Comparison of ENCODE assay signal across 11 cellular contexts in the genomic region with DNA sequence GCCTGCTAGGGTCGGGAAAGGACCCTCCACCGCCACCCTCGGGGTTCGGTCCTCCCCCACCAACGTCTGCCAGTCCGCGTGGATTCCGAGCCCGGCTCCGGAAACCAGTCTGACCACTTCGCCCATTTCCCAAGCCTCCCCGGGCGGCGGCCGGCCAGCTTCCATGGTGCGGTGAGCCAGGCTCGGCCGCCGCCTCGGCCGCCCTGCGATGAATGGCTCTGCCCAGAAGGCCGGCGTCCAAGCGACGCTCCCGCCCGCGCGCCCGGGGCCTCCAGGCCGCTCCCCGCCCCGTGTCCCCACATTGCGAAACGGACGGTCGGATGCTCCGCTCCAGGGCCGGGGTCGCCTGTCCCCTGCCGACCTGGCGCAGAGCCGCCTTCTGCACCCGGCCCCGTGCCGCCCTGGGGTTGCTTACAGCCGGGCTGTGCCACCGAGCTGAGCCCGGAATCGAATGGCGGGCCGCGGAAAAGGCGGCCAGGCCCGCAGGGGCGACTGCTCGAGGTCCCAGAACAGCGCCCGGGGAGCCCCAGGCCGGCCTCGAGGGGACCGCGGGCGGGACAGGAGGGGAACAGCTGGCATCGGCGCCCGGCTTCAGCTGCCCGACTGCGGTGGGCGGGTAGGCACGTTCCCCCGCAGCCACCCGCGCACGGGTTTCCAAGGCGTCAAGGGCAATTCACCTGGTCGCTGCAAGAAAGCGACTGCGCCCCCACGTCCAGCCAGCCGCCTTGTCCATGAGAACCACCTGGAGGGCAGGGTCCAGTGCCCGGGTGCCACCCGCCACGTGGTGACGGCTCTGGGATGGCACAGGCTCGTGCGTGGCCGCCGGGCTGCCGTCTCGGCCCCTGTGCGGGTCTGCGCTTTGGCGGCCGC. TPM values are rescaled to one million over a fixed set of nuclear protein-coding genes. Genes with fewer than 3 reads are reported as not detected.
A peak's percentile ranks its signal among the peaks of the same experiment; 100 is the strongest.
DNase-seq lines count a peak whose midpoint lies in the region; ATAC-seq and TF ChIP-seq lines count a peak whose summit lies in the region.
"Had no signal": no experiment of that assay in that cellular context is flagged by ENCODE, and none has a peak within 500 bp of the region (broad histone marks: within the 10 kb centered on the region; RNA-seq: fewer than 3 reads in every experiment).

No MANE protein-coding gene starts in this region.

- no peak overlapping the region for H3K27ac ChIP-seq in Peyer's patch
- no peak overlapping the region for H3K27ac ChIP-seq in CD8-positive, alpha-beta memory T cell (ENCODE audit: low read depth, low read length)

- peak; percentile 20 to 22 for ATAC-seq in naive B cell (ENCODE audit: low read depth in 2 of 2)
- ATAC-seq in GM21717 (IDR thresholded peaks at IDR 0.05; ENCODE audit: unreplicated experiment): no peak
- ATAC-seq: natural killer cell treated with Interleukin-12 subunit alpha and Interleukin-12 subunit beta and Interleukin-15 and Interleukin-18, amount 100 ng/mL, for 72 hours had no signal

- H3K36me3 ChIP-seq in Peyer's patch: no peaks in the 10 kb centered on the region
- no peaks in the 10 kb centered on the region for H3K36me3 ChIP-seq in CD8-positive, alpha-beta memory T cell (ENCODE audit: insufficient read depth, low read length)

- H3K4me1 Mint-ChIP-seq in naive B cell: peaks cover 10 to 22% (median 15%) of the 10 kb centered on the region in 3 donors
- H3K4me1 Mint-ChIP-seq in CD8-positive, alpha-beta memory T cell: peaks cover 24 to 31% (median 25%) of the 10 kb centered on the region in 3 donors

- H3K9me3 ChIP-seq in Peyer's patch: no peaks in the 10 kb centered on the region
- H3K9me3 ChIP-seq in CD8-positive, alpha-beta memory T cell (ENCODE audit: low read length): no peaks in the 10 kb centered on the region

- no peak overlapping the region for H3K27ac Mint-ChIP-seq in naive B cell
- H3K27ac Mint-ChIP-seq in CD8-positive, alpha-beta memory T cell: no peak overlapping the region
- H3K27ac Mint-ChIP-seq: natural killer cell treated with Interleukin-12 subunit alpha and Interleukin-12 subunit beta and Interleukin-15 and Interleukin-18, amount 100 ng/mL, for 72 hours had no signal

- CTCF ChIA-PET in CD8-positive, alpha-beta memory T cell (lab: Charles Lee): interaction anchor here (1.3 kb wide), 1 partner anchor 21 kb away, joined by 3 read pairs; no protein-coding TSS in a partner anchor

- TF ChIP-seq CTCF in Peyer's patch (IDR thresholded peaks at IDR 0.05) (no peak), fibroblast of pulmonary artery (IDR thresholded peaks at IDR 0.05; ENCODE audit: low read length, missing control alignments) (no peak)

- H3K4me3 Mint-ChIP-seq in naive B cell: peak overlapping the region in 1 of 8 donors; percentile 74
- no peak overlapping the region for H3K4me3 Mint-ChIP-seq in CD8-positive, alpha-beta memory T cell

- peaks cover 0 to 60% of the 10 kb centered on the region in 2 donors for H3K27me3 ChIP-seq in Peyer's patch
- H3K27me3 ChIP-seq in CD8-positive, alpha-beta memory T cell (ENCODE audit: insufficient read depth, low read length, poor library complexity, severe bottlenecking): peaks cover 48% of the 10 kb centered on the region

- peaks cover 50 to 60% (median 59%) of the 10 kb centered on the region in 3 donors for H3K27me3 Mint-ChIP-seq in naive B cell
- H3K27me3 Mint-ChIP-seq in CD8-positive, alpha-beta memory T cell: peaks cover 36 to 40% of the 10 kb centered on the region in 2 donors

- peak; percentile 56 for DNase-seq in AG08395 (ENCODE audit: low spot score)
- DNase-seq in Peyer's patch: peak in 1 of 3 donors; percentile 64
- DNase-seq in fibroblast of pulmonary artery (ENCODE audit: low read depth): peak; percentile 32
- DNase-seq in naive B cell: no peak
- DNase-seq in NCI-H526 (lab: John Stamatoyannopoulos, UW): no peak
- DNase-seq in CD8-positive, alpha-beta memory T cell: no peak
- no peak for DNase-seq in amniotic stem cell (lab: John Stamatoyannopoulos, UW)
- DNase-seq: AML-193, NCI-H446 had no signal

- H3K36me3 Mint-ChIP-seq in naive B cell: peaks cover 0 to 5% of the 10 kb centered on the region in 2 donors
- no peaks in the 10 kb centered on the region for H3K36me3 Mint-ChIP-seq in CD8-positive, alpha-beta memory T cell
- H3K36me3 Mint-ChIP-seq: natural killer cell treated with Interleukin-12 subunit alpha and Interleukin-12 subunit beta and Interleukin-15 and Interleukin-18, amount 100 ng/mL, for 72 hours had no signal

- TF ChIP-seq POLR2A in Peyer's patch (IDR thresholded peaks at IDR 0.05): no peak

- peaks cover 0 to 5% (median 0%) of the 10 kb centered on the region in 7 donors for H3K9me3 Mint-ChIP-seq in naive B cell
- H3K9me3 Mint-ChIP-seq in CD8-positive, alpha-beta memory T cell: no peaks in the 10 kb centered on the region
- H3K9me3 Mint-ChIP-seq: natural killer cell treated with Interleukin-12 subunit alpha and Interleukin-12 subunit beta and Interleukin-15 and Interleukin-18, amount 100 ng/mL, for 72 hours had no signal

- H3K4me1 ChIP-seq in Peyer's patch: peaks cover 16 to 55% (median 46%) of the 10 kb centered on the region in 4 donors
- peaks cover 34% of the 10 kb centered on the region for H3K4me1 ChIP-seq in CD8-positive, alpha-beta memory T cell (ENCODE audit: insufficient read depth, low read length)

- H3K4me3 ChIP-seq in Peyer's patch: peak overlapping the region in 3 of 4 donors; percentile 22 to 50 (median 33)
- H3K4me3 ChIP-seq in fibroblast of pulmonary artery (replicated peaks; ENCODE audit: low read depth, low read length): no peak overlapping the region
- no peak overlapping the region for H3K4me3 ChIP-seq in CD8-positive, alpha-beta memory T cell (ENCODE audit: low read length)

- POLR2A ChIA-PET in CD8-positive, alpha-beta memory T cell (lab: Charles Lee): no interaction called here

RNA-seq across cellular contexts. Expression of gene CBX8, which starts 18.3 kb away (rescaled TPM):
- 10 to 100 TPM in 1 of 4 donors, 1 to 10 TPM in 3; 2.5 to 14.9 (median 3.5) TPM for total RNA-seq in Peyer's patch
- 1 to 10 TPM in 1 of 6 donors, under 1 TPM in 4, not detected in 1; 0.16 to 1.3 (median 0.58) TPM for polyA plus RNA-seq in naive B cell (ENCODE audit: low read depth in 6 of 6)
- total RNA-seq in CD8-positive, alpha-beta memory T cell: 1 to 10 TPM; 1.9 to 2.2 TPM
- polyA plus RNA-seq in CD8-positive, alpha-beta memory T cell: 0.91 TPM

RNA-seq across cellular contexts. Expression of gene CBX4, which starts 24.0 kb away (rescaled TPM):
- total RNA-seq in Peyer's patch: 10 to 100 TPM in 2 of 4 donors, 1 to 10 TPM in 2; 4.9 to 19.0 (median 12.3) TPM
- 10 to 100 TPM in 2 of 6 donors, 1 to 10 TPM in 4; 3.3 to 17.1 (median 9.6) TPM for polyA plus RNA-seq in naive B cell (ENCODE audit: low read depth in 6 of 6)
- 10 to 100 TPM in 1 of 2 experiments, 1 to 10 TPM in 1; 9.8 to 12.2 TPM for total RNA-seq in CD8-positive, alpha-beta memory T cell
- 12.1 TPM for polyA plus RNA-seq in CD8-positive, alpha-beta memory T cell

RNA-seq across cellular contexts. Expression of gene CBX2, which starts 37.3 kb away (rescaled TPM):
- under 1 TPM; 0.18 to 0.85 (median 0.81) TPM for total RNA-seq in Peyer's patch
- under 1 TPM in 1 of 6 donors, not detected in 5; 0.09 TPM for polyA plus RNA-seq in naive B cell (ENCODE audit: low read depth in 6 of 6)
- total RNA-seq in CD8-positive, alpha-beta memory T cell: 1 to 10 TPM; 2.0 to 2.2 TPM
- polyA plus RNA-seq in CD8-positive, alpha-beta memory T cell: 0.10 TPM

Comparison
In these comparisons a context has a peak if more than half of its experiments do, and no peak if none do; other contexts are left out.
1. DNase-seq: peak in AG08395 (single experiment) and fibroblast of pulmonary artery (single experiment); none in naive B cell (single experiment), NCI-H526 (0 of 2), CD8-positive, alpha-beta memory T cell (0 of 5) and amniotic stem cell (single experiment).
2. H3K4me3 ChIP-seq: peak in Peyer's patch (3 of 4); none in fibroblast of pulmonary artery (single experiment) and CD8-positive, alpha-beta memory T cell (single experiment).